Comparison of ENCODE assay signal across 13 cellular contexts in genomic region chr12:52044284-52044983, GRCh38. TPM values are rescaled to one million over a fixed set of nuclear protein-coding genes. Genes with fewer than 3 reads are reported as not detected.
DNase-seq lines count a peak whose midpoint lies in the region; ATAC-seq and TF ChIP-seq lines count a peak whose summit lies in the region.
"Had no signal": no experiment of that assay in that cellular context is flagged by ENCODE, and none has a peak within 500 bp of the region (broad histone marks: within the 10 kb centered on the region; RNA-seq: fewer than 3 reads in every experiment).

No MANE protein-coding gene starts in this region.

- H3K27ac Mint-ChIP-seq in progenitor cell of endocrine pancreas (peak overlapping the region; percentile 31), WTC11 (no peak overlapping the region)
- H3K27ac Mint-ChIP-seq in stimulated activated naive CD8-positive, alpha-beta T cell treated with anti-CD3 and anti-CD28 coated beads, Interleukin-15, amount 100 ng/mL, for 72 hours = no peak overlapping the region

- H3K4me3 ChIP-seq in AG09309 (ENCODE audit: control insufficient read depth, low read depth, low read length) (no peak overlapping the region; the same call in 1 of the 2 replicates), astrocyte of the cerebellum (ENCODE audit: low read depth, low read length) (no peak overlapping the region), left ventricle myocardium inferior (peak overlapping the region; percentile 65)
- H3K4me3 ChIP-seq: mucosa of descending colon had no signal

- ATAC-seq in GM18868 (IDR thresholded peaks at IDR 0.05; ENCODE audit: unreplicated experiment) (no peak), WTC11 (no peak)
- ATAC-seq in stimulated activated naive CD8-positive, alpha-beta T cell treated with anti-CD3 and anti-CD28 coated beads, Interleukin-15, amount 100 ng/mL, for 72 hours = no peak
- ATAC-seq: mucosa of descending colon had no signal

- no peaks in the 10 kb centered on the region for H3K9me3 ChIP-seq in left ventricle myocardium inferior (replicated peaks)
- H3K9me3 ChIP-seq: mucosa of descending colon had no signal

- peaks cover 7% of the 10 kb centered on the region for H3K4me1 Mint-ChIP-seq in progenitor cell of endocrine pancreas (ENCODE audit: low read depth)
- H3K4me1 Mint-ChIP-seq in stimulated activated naive CD8-positive, alpha-beta T cell treated with anti-CD3 and anti-CD28 coated beads, Interleukin-15, amount 100 ng/mL, for 72 hours = peaks cover 90% of the 10 kb centered on the region
- H3K4me1 Mint-ChIP-seq in WTC11 = peaks cover 6% of the 10 kb centered on the region

- in situ Hi-C loops in astrocyte of the cerebellum (cut with HindIII; ENCODE audit: low sequenced_read_pairs) = no loop called here

- H3K4me3 Mint-ChIP-seq in progenitor cell of endocrine pancreas (ENCODE audit: low read depth) (no peak overlapping the region), WTC11 (no peak overlapping the region)
- no peak overlapping the region for H3K4me3 Mint-ChIP-seq in stimulated activated naive CD8-positive, alpha-beta T cell treated with anti-CD3 and anti-CD28 coated beads, Interleukin-15, amount 100 ng/mL, for 72 hours
- H3K4me3 Mint-ChIP-seq: CD14-positive monocyte had no signal

- DNase-seq in AG09309 (ENCODE audit: low read depth) (peak; percentile 96), astrocyte of the cerebellum (ENCODE audit: low read depth) (peak; percentile 92), left ventricle myocardium inferior (peak; percentile 87), progenitor cell of endocrine pancreas (ENCODE audit: low spot score, unreplicated experiment) (no peak), SHP77 (lab: John Stamatoyannopoulos, UW) (no peak), WTC11 (ENCODE audit: low spot score) (no peak)
- DNase-seq in stimulated activated naive CD8-positive, alpha-beta T cell treated with anti-CD3 and anti-CD28 coated beads, Interleukin-15, amount 100 ng/mL, for 72 hours = no peak
- DNase-seq: activated CD4-positive, alpha-beta T cell treated with anti-CD3 and anti-CD28 coated beads for 4 hours; effector CD4-positive, alpha-beta T cell; mucosa of descending colon; NK-92 treated with Interleukin-12 subunit alpha and Interleukin-12 subunit beta, amount 100 ng/mL, for 24 hours had no signal

- no peak for TF ChIP-seq CTCF in AG09309 (IDR thresholded peaks at IDR 0.05; ENCODE audit: control insufficient read depth, insufficient read depth, low read depth, low read length, missing control alignments)
- TF ChIP-seq CTCF in astrocyte of the cerebellum (IDR thresholded peaks at IDR 0.05; ENCODE audit: low read depth, low read length, missing control alignments) = no peak
- no peak for TF ChIP-seq CTCF in left ventricle myocardium inferior (IDR thresholded peaks at IDR 0.05; ENCODE audit: borderline replicate concordance)
- TF ChIP-seq CTCF in progenitor cell of endocrine pancreas (IDR thresholded peaks at IDR 0.05; ENCODE audit: unreplicated experiment) = no peak
- no peak for TF ChIP-seq CTCF in WTC11 (IDR thresholded peaks at IDR 0.05)

- H3K27ac ChIP-seq in left ventricle myocardium inferior (replicated peaks) = peak overlapping the region; percentile 96

- H3K27me3 ChIP-seq in left ventricle myocardium inferior (ENCODE audit: low read depth) = no peaks in the 10 kb centered on the region

- POLR2A ChIA-PET in WTC11 (lab: Charles Lee) = interaction anchor here (1.4 kb wide), 1 partner anchor 11 kb away, joined by 6 read pairs; no protein-coding TSS in a partner anchor

- CTCF ChIA-PET in WTC11 (lab: Charles Lee) = interaction anchor here (0.9 to 6.6 kb wide), 5 partner anchors 12 to 76 kb away, joined by 3 to 57 read pairs (median 4); no protein-coding TSS in a partner anchor

- H3K27me3 Mint-ChIP-seq in progenitor cell of endocrine pancreas (peaks cover 4% of the 10 kb centered on the region), WTC11 (ENCODE audit: low read depth) (peaks cover 20% of the 10 kb centered on the region)
- no peaks in the 10 kb centered on the region for H3K27me3 Mint-ChIP-seq in stimulated activated naive CD8-positive, alpha-beta T cell treated with anti-CD3 and anti-CD28 coated beads, Interleukin-15, amount 100 ng/mL, for 72 hours

- H3K36me3 ChIP-seq in left ventricle myocardium inferior = no peaks in the 10 kb centered on the region

- H3K4me1 ChIP-seq in left ventricle myocardium inferior = peaks cover 100% of the 10 kb centered on the region

- intact Hi-C loops in left ventricle myocardium inferior (cut with micrococcal nuclease) = no loop called here

- peaks cover 5% of the 10 kb centered on the region for H3K36me3 Mint-ChIP-seq in progenitor cell of endocrine pancreas (ENCODE audit: insufficient read depth)
- H3K36me3 Mint-ChIP-seq in WTC11 = no peaks in the 10 kb centered on the region

- H3K9me3 Mint-ChIP-seq in progenitor cell of endocrine pancreas (ENCODE audit: low read depth) (no peaks in the 10 kb centered on the region), WTC11 (no peaks in the 10 kb centered on the region)
- H3K9me3 Mint-ChIP-seq in stimulated activated naive CD8-positive, alpha-beta T cell treated with anti-CD3 and anti-CD28 coated beads, Interleukin-15, amount 100 ng/mL, for 72 hours = no peaks in the 10 kb centered on the region

TF ChIP-seq in WTC11, 78 proteins besides CTCF, POLR2A, EP300 and RAD21:
- no peak for TF ChIP-seq ZMAT4 (CRISPR knock-in tag; IDR thresholded peaks at IDR 0.05)
- TF ChIP-seq HMGA2 (CRISPR knock-in tag; IDR thresholded peaks at IDR 0.05) = no peak
- no peak for TF ChIP-seq NR3C1 (CRISPR knock-in tag; conservative IDR thresholded peaks at IDR 0.05; ENCODE audit: low read depth)
- TF ChIP-seq ZNF532 (CRISPR knock-in tag; IDR thresholded peaks at IDR 0.05; ENCODE audit: borderline replicate concordance) = no peak
- TF ChIP-seq FOXK1 (CRISPR knock-in tag; IDR thresholded peaks at IDR 0.05) = no peak

RNA-seq across cellular contexts. Expression of gene NR4A1, which starts 6.8 kb away (rescaled TPM):
- total RNA-seq in left ventricle myocardium inferior (55.5 TPM), progenitor cell of endocrine pancreas (21.7 and 22.8 TPM in 2 replicates), WTC11 (2021) (19.2 to 26.9 TPM (median 22.0 TPM) in 3 replicates)

RNA-seq across cellular contexts. Expression of gene ATG101, which starts 25.3 kb away (rescaled TPM):
- total RNA-seq in left ventricle myocardium inferior = 23.8 TPM
- 23.5 and 26.4 TPM in 2 replicates for total RNA-seq in progenitor cell of endocrine pancreas
- total RNA-seq in WTC11 (2021) = 43.3 to 52.1 TPM (median 45.0 TPM) in 3 replicates

RNA-seq across cellular contexts. Expression of gene SMIM41, which starts 35.1 kb away (rescaled TPM):
- total RNA-seq in left ventricle myocardium inferior (0.30 TPM), progenitor cell of endocrine pancreas (not detected in 2 replicates), WTC11 (2021) (0.14 to 0.21 TPM in 2 of 3 replicates, not detected in the other)

RNA-seq across cellular contexts. Expression of gene TAMALIN, which starts 37.7 kb away (rescaled TPM):
- total RNA-seq in left ventricle myocardium inferior = 20.0 TPM
- total RNA-seq in progenitor cell of endocrine pancreas = 12.5 and 15.5 TPM in 2 replicates
- total RNA-seq in WTC11 (2021) = 5.5 to 7.1 TPM (median 6.1 TPM) in 3 replicates

Comparison
In these comparisons a context has a peak if more than half of its experiments do, and no peak if none do; other contexts are left out.
1. DNase-seq: peak in AG09309 (single experiment), astrocyte of the cerebellum (single experiment) and left ventricle myocardium inferior (single experiment); none in progenitor cell of endocrine pancreas (single experiment), SHP77 (0 of 2), stimulated activated naive CD8-positive, alpha-beta T cell treated with anti-CD3 and anti-CD28 coated beads, Interleukin-15, amount 100 ng/mL, for 72 hours (0 of 2) and WTC11 (single experiment).